ENCODE assay signal across 16 cellular contexts in genomic region chr16:13953501-13953900, GRCh38. TPM values are rescaled to one million over a fixed set of nuclear protein-coding genes. Genes with fewer than 3 reads are reported as not detected.
DNase-seq lines count a peak whose midpoint lies in the region; ATAC-seq and TF ChIP-seq lines count a peak whose summit lies in the region.
"Had no signal": no experiment of that assay in that cellular context is flagged by ENCODE, and none has a peak within 500 bp of the region (broad histone marks: within the 10 kb centered on the region; RNA-seq: fewer than 3 reads in every experiment).

No MANE protein-coding gene starts in this region.

- peak overlapping the region; percentile 73 for H3K27ac ChIP-seq in Panc1 (ENCODE audit: low read length)
- peak overlapping the region; percentile 99 for H3K27ac ChIP-seq in smooth muscle cell (ENCODE audit: low read depth)
- H3K27ac ChIP-seq in right cardiac atrium (ENCODE audit: low read length) = no peak overlapping the region

- H3K4me3 ChIP-seq in Panc1 (ENCODE audit: low read depth in 2 of 2, low read length in 2 of 2) = no peak overlapping the region
- no peak overlapping the region for H3K4me3 ChIP-seq in smooth muscle cell
- H3K4me3 ChIP-seq in right cardiac atrium (ENCODE audit: low read length) = no peak overlapping the region
- H3K4me3 ChIP-seq: HAP-1 had no signal

- BruUV-seq in Panc1 (replicated peaks; lab: Mats Ljungman, UMichigan) = no TSS peak

- no peak for TF ChIP-seq CTCF in Panc1 (IDR thresholded peaks at IDR 0.05)
- no peak for TF ChIP-seq CTCF in smooth muscle cell (IDR thresholded peaks at IDR 0.05; ENCODE audit: borderline replicate concordance, insufficient read depth, poor library complexity, severe bottlenecking)

- no peaks in the 10 kb centered on the region for H3K79me2 ChIP-seq in smooth muscle cell (ENCODE audit: low read depth)

- no peaks in the 10 kb centered on the region for H4K20me1 ChIP-seq in smooth muscle cell (ENCODE audit: low read depth)

- H3K36me3 ChIP-seq in Panc1 (ENCODE audit: control insufficient read depth, insufficient read depth, low read length) (no peaks in the 10 kb centered on the region), smooth muscle cell (ENCODE audit: low read depth) (no peaks in the 10 kb centered on the region)
- H3K36me3 ChIP-seq: HAP-1 had no signal

- no peak overlapping the region for H2AFZ ChIP-seq in smooth muscle cell (ENCODE audit: low read depth)

- H3K4me2 ChIP-seq in smooth muscle cell = peak overlapping the region; percentile 66

- in situ Hi-C loops in Caki2 (cut with HindIII; ENCODE audit: low pct_unique_long_range_greater_than_20kb, low sequenced_read_pairs) = no loop called here
- in situ Hi-C loops in Panc1 (cut with HindIII; ENCODE audit: low pct_unique_long_range_greater_than_20kb, low sequenced_read_pairs) = no loop called here

- peaks cover 20% of the 10 kb centered on the region for H3K4me1 ChIP-seq in Panc1 (ENCODE audit: control insufficient read depth, insufficient read depth, low read length)
- H3K4me1 ChIP-seq in smooth muscle cell (ENCODE audit: low read depth) = peaks cover 24% of the 10 kb centered on the region
- H3K4me1 ChIP-seq in right cardiac atrium (ENCODE audit: control insufficient read depth, insufficient read depth, low read length) = peaks cover 5% of the 10 kb centered on the region

- DNase-seq in Caki2 (ENCODE audit: low read depth) (peak; percentile 16), Panc1 (ENCODE audit: low read depth, low spot score) (no peak), kidney tubule cell (ENCODE audit: low spot score) (peak; percentile 20), smooth muscle cell (lab: John Stamatoyannopoulos, UW; ENCODE audit: unreplicated experiment) (no peak), hepatic stellate cell (ENCODE audit: low spot score) (no peak), right cardiac atrium (no peak)
- DNase-seq in activated CD8-positive, alpha-beta memory T cell treated with anti-CD3 and anti-CD28 coated beads, Interleukin-2, amount 50 U/mL, for 4 hours = no peak
- DNase-seq: 8988T; C1 segment of cervical spinal cord; CD4-positive, alpha-beta memory T cell; COR-L47; DMS153; DND-41; GOT3; HFFc6 had no signal

- POLR2A ChIA-PET in Panc1 (lab: Charles Lee) = no interaction called here

- CTCF ChIA-PET in Panc1 (lab: Charles Lee) = no interaction called here

- no peak overlapping the region for H3K9ac ChIP-seq in smooth muscle cell (ENCODE audit: low read depth)

- intact Hi-C loops in Panc1 (cut with micrococcal nuclease; ENCODE audit: unreplicated experiment) = loop anchor here (10.0 kb wide), 1 partner anchor 121 kb away; the partner anchor contains the start of gene MRTFB
- intact Hi-C loops in right cardiac atrium (cut with DNase I) = loop anchor here in 1 of 4 donors (10.0 kb wide), 1 partner anchor 121 kb away; the partner anchor contains the start of gene MRTFB

- peaks cover 12% of the 10 kb centered on the region for H3F3A ChIP-seq in smooth muscle cell (ENCODE audit: low read depth)

- H3K9me3 ChIP-seq in Panc1 (ENCODE audit: control insufficient read depth, insufficient read depth, low read depth, low read length) = no peaks in the 10 kb centered on the region
- no peaks in the 10 kb centered on the region for H3K9me3 ChIP-seq in smooth muscle cell (replicated peaks; ENCODE audit: low read depth)
- H3K9me3 ChIP-seq in right cardiac atrium (ENCODE audit: control insufficient read depth, low read length) = no peaks in the 10 kb centered on the region
- H3K9me3 ChIP-seq: HAP-1 had no signal

- H3K27me3 ChIP-seq in Panc1 (ENCODE audit: control insufficient read depth, insufficient read depth, low read length) = no peaks in the 10 kb centered on the region
- H3K27me3 ChIP-seq in smooth muscle cell (ENCODE audit: low read depth) = no peaks in the 10 kb centered on the region
- no peaks in the 10 kb centered on the region for H3K27me3 ChIP-seq in right cardiac atrium (ENCODE audit: control insufficient read depth, insufficient read depth)

- ATAC-seq in Panc1 (no peak), right cardiac atrium (no peak)

- 93% methylated on average over 2 of the region's 2 CpGs for WGBS in smooth muscle cell (ENCODE audit: low lambda C conversion rate)
- 96% methylated on average over 2 of the region's 2 CpGs for WGBS in right cardiac atrium

RNA-seq across cellular contexts. Expression of gene ERCC4, which starts 33.5 kb away (rescaled TPM):
- 3.7 and 4.9 TPM in 2 replicates for total RNA-seq in Caki2 (2014; rRNA removed; shearing (Covaris generic); ENCODE audit: low replicate concordance)
- total RNA-seq in Panc1 (2021; ENCODE audit: unreplicated experiment) = 23.4 TPM
- polyA plus RNA-seq in Panc1 (2012; ENCODE audit: insufficient read length) = 11.0 TPM
- total RNA-seq in smooth muscle cell = 10.3 and 10.6 TPM in 2 replicates
- polyA plus RNA-seq in smooth muscle cell = 17.4 and 27.4 TPM in 2 replicates
- 10 to 100 TPM in 2 of 4 donors, 1 to 10 TPM in 2; 9.2 to 14.4 (median 10.6) TPM for total RNA-seq in right cardiac atrium
- polyA plus RNA-seq in right cardiac atrium = 2.3 TPM

Comparison
In these comparisons a context has a peak if more than half of its experiments do, and no peak if none do; other contexts are left out.
1. DNase-seq: peak in Caki2 (single experiment) and kidney tubule cell (single experiment); none in Panc1 (single experiment), smooth muscle cell (single experiment), hepatic stellate cell (single experiment), right cardiac atrium (0 of 3) and activated CD8-positive, alpha-beta memory T cell treated with anti-CD3 and anti-CD28 coated beads, Interleukin-2, amount 50 U/mL, for 4 hours (single experiment).